19 cellular contexts compared by ENCODE assay signal in genomic region chr7:4113976-4114375, GRCh38.
DNase-seq lines count a peak whose midpoint lies in the region; ATAC-seq and TF ChIP-seq lines count a peak whose summit lies in the region.
"Had no signal": no experiment of that assay in that cellular context is flagged by ENCODE, and none has a peak within 500 bp of the region (broad histone marks: within the 10 kb centered on the region; RNA-seq: fewer than 3 reads in every experiment).

No MANE protein-coding gene starts in this region.

- H2BK12ac ChIP-seq in trophoblast cell (ENCODE audit: low read length): no peak overlapping the region

- H3K27ac ChIP-seq in trophoblast cell (ENCODE audit: low read depth, low read length) (no peak overlapping the region), spleen (no peak overlapping the region), dorsolateral prefrontal cortex (no peak overlapping the region)
- H3K27ac ChIP-seq: BLaER1, C4-2B, GM23248 had no signal

- no peak overlapping the region for H3K4me3 Mint-ChIP-seq in stimulated activated effector memory CD8-positive, alpha-beta T cell treated with anti-CD3 and anti-CD28 coated beads, Interleukin-12 subunit alpha, Interleukin-12 subunit beta, amount 100 ng/mL, for 72 hours
- no peak overlapping the region for H3K4me3 Mint-ChIP-seq in MCF 10A (ENCODE audit: unreplicated experiment)
- H3K4me3 Mint-ChIP-seq: B cell; CD4-positive, CD25-positive, alpha-beta regulatory T cell; CD8-positive, alpha-beta T cell; H9 had no signal

- intact Hi-C loops in spleen (cut with DNase I; ENCODE audit: low total_unique reads): no loop called here
- intact Hi-C loops in dorsolateral prefrontal cortex (cut with DNase I): no loop called here
- intact Hi-C loops in MCF 10A (cut with micrococcal nuclease): no loop called here

- H4K12ac ChIP-seq in trophoblast cell (ENCODE audit: low read depth, low read length): no peak overlapping the region

- H3K79me2 ChIP-seq in trophoblast cell (ENCODE audit: control insufficient read depth, insufficient read depth, low read length, poor library complexity): no peaks in the 10 kb centered on the region

- no peak overlapping the region for H2AFZ ChIP-seq in trophoblast cell (ENCODE audit: insufficient read depth, low read length, poor library complexity)
- H2AFZ ChIP-seq: GM23248 had no signal

- H3K36me3 Mint-ChIP-seq in stimulated activated effector memory CD8-positive, alpha-beta T cell treated with anti-CD3 and anti-CD28 coated beads, Interleukin-12 subunit alpha, Interleukin-12 subunit beta, amount 100 ng/mL, for 72 hours: no peaks in the 10 kb centered on the region
- no peaks in the 10 kb centered on the region for H3K36me3 Mint-ChIP-seq in MCF 10A (ENCODE audit: insufficient read depth, unreplicated experiment)
- H3K36me3 Mint-ChIP-seq: CD4-positive, CD25-positive, alpha-beta regulatory T cell; CD8-positive, alpha-beta T cell had no signal

- H3K14ac ChIP-seq in trophoblast cell (ENCODE audit: low read length): no peak overlapping the region

- no peak for TF ChIP-seq CTCF in spleen (IDR thresholded peaks at IDR 0.05 in 8 of 11, conservative IDR thresholded peaks at IDR 0.05 in 3 of 11)
- no peak for TF ChIP-seq CTCF in dorsolateral prefrontal cortex (IDR thresholded peaks at IDR 0.05 in 54 of 56, conservative IDR thresholded peaks at IDR 0.05 in 2 of 56; ENCODE audit: low read depth in 1 of 56, partially characterized antibody in 56 of 56)
- TF ChIP-seq CTCF in MCF 10A (IDR thresholded peaks at IDR 0.05; ENCODE audit: unreplicated experiment): no peak

- H2AK5ac ChIP-seq in trophoblast cell (ENCODE audit: low read length): no peak overlapping the region

- no TSS peak for BruUV-seq in MCF 10A (replicated peaks; lab: Mats Ljungman, UMichigan)

- no peak overlapping the region for H3K27ac Mint-ChIP-seq in stimulated activated effector memory CD8-positive, alpha-beta T cell treated with anti-CD3 and anti-CD28 coated beads, Interleukin-12 subunit alpha, Interleukin-12 subunit beta, amount 100 ng/mL, for 72 hours
- H3K27ac Mint-ChIP-seq in MCF 10A (ENCODE audit: low read depth, unreplicated experiment): no peak overlapping the region
- H3K27ac Mint-ChIP-seq: B cell; CD4-positive, CD25-positive, alpha-beta regulatory T cell; CD8-positive, alpha-beta T cell; H9 had no signal

- H3K4me1 Mint-ChIP-seq in stimulated activated effector memory CD8-positive, alpha-beta T cell treated with anti-CD3 and anti-CD28 coated beads, Interleukin-12 subunit alpha, Interleukin-12 subunit beta, amount 100 ng/mL, for 72 hours: no peaks in the 10 kb centered on the region
- no peaks in the 10 kb centered on the region for H3K4me1 Mint-ChIP-seq in MCF 10A (ENCODE audit: insufficient read depth, unreplicated experiment)
- H3K4me1 Mint-ChIP-seq: B cell; CD4-positive, CD25-positive, alpha-beta regulatory T cell had no signal

- no peak overlapping the region for H2BK120ac ChIP-seq in trophoblast cell (ENCODE audit: insufficient read depth, low read length, poor library complexity)

- H4K8ac ChIP-seq in trophoblast cell (ENCODE audit: low read depth, low read length): no peak overlapping the region

- H3K27me3 ChIP-seq in trophoblast cell (ENCODE audit: insufficient read depth, low read length): no peaks in the 10 kb centered on the region
- no peaks in the 10 kb centered on the region for H3K27me3 ChIP-seq in spleen (replicated peaks in 1 of 7)
- no peaks in the 10 kb centered on the region for H3K27me3 ChIP-seq in dorsolateral prefrontal cortex
- H3K27me3 ChIP-seq: BLaER1 had no signal

- H3K4ac ChIP-seq in trophoblast cell (ENCODE audit: low read depth, low read length): no peak overlapping the region

- H3K27me3 Mint-ChIP-seq in MCF 10A (ENCODE audit: insufficient read depth, unreplicated experiment): no peaks in the 10 kb centered on the region
- H3K27me3 Mint-ChIP-seq: B cell; CD4-positive, CD25-positive, alpha-beta regulatory T cell had no signal

- H3K9me3 Mint-ChIP-seq in stimulated activated effector memory CD8-positive, alpha-beta T cell treated with anti-CD3 and anti-CD28 coated beads, Interleukin-12 subunit alpha, Interleukin-12 subunit beta, amount 100 ng/mL, for 72 hours: peaks cover 3% of the 10 kb centered on the region
- H3K9me3 Mint-ChIP-seq in MCF 10A (ENCODE audit: unreplicated experiment): peaks cover 10% of the 10 kb centered on the region

- peaks cover 13 to 42% of the 10 kb centered on the region in 2 experiments for H3K36me3 ChIP-seq in trophoblast cell (ENCODE audit: control insufficient read depth in 1 of 2, insufficient read depth in 2 of 2, low read length in 2 of 2)
- H3K36me3 ChIP-seq in spleen: peaks cover 0 to 34% (median 5%) of the 10 kb centered on the region in 6 donors
- H3K36me3 ChIP-seq: BLaER1 had no signal

- peaks cover 5% of the 10 kb centered on the region for H3K9me3 ChIP-seq in trophoblast cell (ENCODE audit: insufficient read depth, low read depth, low read length)
- peaks cover 0 to 7% (median under 1%) of the 10 kb centered on the region in 8 donors for H3K9me3 ChIP-seq in spleen
- H3K9me3 ChIP-seq: Caco-2 had no signal

- POLR2A ChIA-PET in MCF 10A (lab: Yijun Ruan, JAX): no interaction called here

- no peak for TF ChIP-seq POLR2A in spleen (IDR thresholded peaks at IDR 0.05)

- no peaks in the 10 kb centered on the region for H3K4me1 ChIP-seq in trophoblast cell (ENCODE audit: control insufficient read depth in 1 of 2, insufficient read depth in 2 of 2, low read length in 2 of 2)
- no peaks in the 10 kb centered on the region for H3K4me1 ChIP-seq in spleen
- H3K4me1 ChIP-seq: Caco-2 had no signal

- H2BK5ac ChIP-seq in trophoblast cell (ENCODE audit: low read depth, low read length, poor library complexity): no peak overlapping the region

- H3K4me2 ChIP-seq in trophoblast cell (ENCODE audit: low read length): no peak overlapping the region
- H3K4me2 ChIP-seq: BLaER1 had no signal

- CTCF ChIA-PET in MCF 10A (lab: Yijun Ruan, JAX): interaction anchor here (0.6 kb wide), 1 partner anchor 362 kb away, joined by 3 read pairs; no protein-coding TSS in a partner anchor

- DNase-seq in islet precursor cell (peak; percentile 36), mesenteric fat pad (ENCODE audit: low spot score) (peak; percentile 72), trophoblast cell (no peak), spleen (peak; percentile 69), dorsolateral prefrontal cortex (no peak), MCF 10A (ENCODE audit: unreplicated experiment) (no peak)
- no peak for DNase-seq in stimulated activated CD4-positive, alpha-beta T cell treated with anti-CD3 and anti-CD28 coated beads, Interleukin-12 subunit alpha, Interleukin-12 subunit beta, amount 100 ng/mL, for 4 hours
- no peak for DNase-seq in stimulated activated effector memory CD8-positive, alpha-beta T cell treated with anti-CD3 and anti-CD28 coated beads, Interleukin-12 subunit alpha, Interleukin-12 subunit beta, amount 100 ng/mL, for 72 hours (ENCODE audit: low spot score in 2 of 2)
- DNase-seq: CD4-positive, CD25-positive, alpha-beta regulatory T cell; CD8-positive, alpha-beta T cell; DMS153; DND-41; GM23248; H9 had no signal

- no peak overlapping the region for H3K4me3 ChIP-seq in trophoblast cell (ENCODE audit: low read depth, low read length)
- no peak overlapping the region for H3K4me3 ChIP-seq in spleen
- no peak overlapping the region for H3K4me3 ChIP-seq in dorsolateral prefrontal cortex
- H3K4me3 ChIP-seq: BLaER1, GM23248 had no signal

- H3K9ac ChIP-seq in trophoblast cell (ENCODE audit: low read length): peak overlapping the region; percentile 7
- H3K9ac ChIP-seq: BLaER1, GM23248 had no signal

- no peak for ATAC-seq in stimulated activated effector memory CD8-positive, alpha-beta T cell treated with anti-CD3 and anti-CD28 coated beads, Interleukin-12 subunit alpha, Interleukin-12 subunit beta, amount 100 ng/mL, for 72 hours
- ATAC-seq: CD8-positive, alpha-beta T cell; HCT116 had no signal

- H3K18ac ChIP-seq in trophoblast cell (ENCODE audit: low read length): no peak overlapping the region

- H3K79me1 ChIP-seq in trophoblast cell (ENCODE audit: low read length): no peaks in the 10 kb centered on the region

- no peak overlapping the region for H3K23ac ChIP-seq in trophoblast cell (ENCODE audit: low read length)

- no CpG with 5 or more reads among the region's 25 CpGs for WGBS in trophoblast cell (ENCODE audit: extremely low coverage, insufficient coverage, insufficient read length)
- WGBS in spleen, 5 donors: 95 to 97% (median 96%) methylated on average over 22 to 25 of the region's 25 CpGs

- H4K91ac ChIP-seq in trophoblast cell (ENCODE audit: low read depth, low read length): no peak overlapping the region

Comparison
In these comparisons a context has a peak if more than half of its experiments do, and no peak if none do; other contexts are left out.
1. DNase-seq: peak in islet precursor cell (single experiment), mesenteric fat pad (single experiment) and spleen (single experiment); none in trophoblast cell (0 of 2), dorsolateral prefrontal cortex (0 of 10), stimulated activated CD4-positive, alpha-beta T cell treated with anti-CD3 and anti-CD28 coated beads, Interleukin-12 subunit alpha, Interleukin-12 subunit beta, amount 100 ng/mL, for 4 hours (single experiment), stimulated activated effector memory CD8-positive, alpha-beta T cell treated with anti-CD3 and anti-CD28 coated beads, Interleukin-12 subunit alpha, Interleukin-12 subunit beta, amount 100 ng/mL, for 72 hours (0 of 2) and MCF 10A (single experiment).